In genomic region chr3:38153986-38154608, GRCh38 we compare ENCODE assay signal across 13 cellular contexts. TPM values are rescaled to one million over a fixed set of nuclear protein-coding genes. Genes with fewer than 3 reads are reported as not detected.
DNase-seq lines count a peak whose midpoint lies in the region; ATAC-seq and TF ChIP-seq lines count a peak whose summit lies in the region.
"Had no signal": no experiment of that assay in that cellular context is flagged by ENCODE, and none has a peak within 500 bp of the region (broad histone marks: within the 10 kb centered on the region; RNA-seq: fewer than 3 reads in every experiment).

No MANE protein-coding gene starts in this region.

- H3K36me3 Mint-ChIP-seq in HFFc6 (ENCODE audit: low read depth) = no peaks in the 10 kb centered on the region
- H3K36me3 Mint-ChIP-seq: activated naive CD4-positive, alpha-beta T cell treated with anti-CD3 and anti-CD28 coated beads, Interleukin-2, amount 50 U/mL, for 72 hours had no signal

- POLR2A ChIA-PET in AG04450 (lab: Yijun Ruan, JAX) = interaction anchor here (0.8 kb wide), 1 partner anchor 17 kb away, joined by 3 read pairs; the partner anchor contains the start of gene ACAA1

- H3K27me3 Mint-ChIP-seq in HFFc6 (ENCODE audit: insufficient read depth) = no peaks in the 10 kb centered on the region

- peaks cover 39% of the 10 kb centered on the region for H3K4me1 Mint-ChIP-seq in HFFc6 (ENCODE audit: low read depth)
- H3K4me1 Mint-ChIP-seq: neural crest cell had no signal

- H3K36me3 ChIP-seq in adipocyte (ENCODE audit: control insufficient read depth, insufficient read depth, low read length, severe bottlenecking) = no peaks in the 10 kb centered on the region

- peaks cover 14% of the 10 kb centered on the region for H3K4me1 ChIP-seq in adipocyte (ENCODE audit: control insufficient read depth, insufficient read depth, low read length)

- no peaks in the 10 kb centered on the region for H3K27me3 ChIP-seq in AG04450 (ENCODE audit: control insufficient read depth, insufficient read depth, low read length)
- no peaks in the 10 kb centered on the region for H3K27me3 ChIP-seq in adipocyte (replicated peaks; ENCODE audit: control insufficient read depth, insufficient read depth, low read length)

- H3K9ac ChIP-seq in adipocyte (ENCODE audit: low read length) = no peak overlapping the region

- H3K9me3 ChIP-seq in AG04450 (ENCODE audit: control insufficient read depth, insufficient read depth, low read length) = no peaks in the 10 kb centered on the region
- no peaks in the 10 kb centered on the region for H3K9me3 ChIP-seq in adipocyte (ENCODE audit: control insufficient read depth, low read length)

- ATAC-seq in HG03460 (IDR thresholded peaks at IDR 0.05; ENCODE audit: unreplicated experiment) = no peak
- ATAC-seq in HG02610 (IDR thresholded peaks at IDR 0.05; ENCODE audit: unreplicated experiment) = no peak
- ATAC-seq in GM21576 (IDR thresholded peaks at IDR 0.05; ENCODE audit: unreplicated experiment) = no peak
- ATAC-seq in HG03354 (IDR thresholded peaks at IDR 0.05; ENCODE audit: poor library complexity, severe bottlenecking, unreplicated experiment) = no peak

- DNase-seq in AG04450 (ENCODE audit: low read depth, low spot score) (peak; percentile 29), HFFc6 (peak; percentile 76), adipocyte (ENCODE audit: low read depth) (peak; percentile 79), kidney tubule cell (ENCODE audit: low spot score) (peak; percentile 85)
- DNase-seq: DND-41, NCI-H2081 treated with DMSO at 0.1 percent for 48 hours had no signal

- H3K4me3 ChIP-seq in AG04450 (ENCODE audit: low read depth, low read length) (no peak overlapping the region), adipocyte (ENCODE audit: low read length) (no peak overlapping the region)

- CTCF ChIA-PET in AG04450 (lab: Charles Lee) = interaction anchor here (0.6 to 1.5 kb wide), 2 partner anchors 10 to 1485 kb away, joined by 3 to 4 read pairs; no protein-coding TSS in a partner anchor

- no peak overlapping the region for H3K27ac Mint-ChIP-seq in HFFc6
- H3K27ac Mint-ChIP-seq: activated naive CD4-positive, alpha-beta T cell treated with anti-CD3 and anti-CD28 coated beads, Interleukin-2, amount 50 U/mL, for 72 hours had no signal

- H3K9me3 Mint-ChIP-seq in HFFc6 = no peaks in the 10 kb centered on the region
- H3K9me3 Mint-ChIP-seq: activated naive CD4-positive, alpha-beta T cell treated with anti-CD3 and anti-CD28 coated beads, Interleukin-2, amount 50 U/mL, for 72 hours; neural crest cell had no signal

- no peak overlapping the region for H3K4me3 Mint-ChIP-seq in HFFc6
- H3K4me3 Mint-ChIP-seq: neural crest cell; T-helper 2 cell treated with Interferon-gamma antibody and Interleukin-4, amounts not matched to agents 5 μg/mL and 100 μg/mL, for 36 hours had no signal

- TF ChIP-seq CTCF in AG04450 (IDR thresholded peaks at IDR 0.05; ENCODE audit: low read depth, low read length) = no peak
- TF ChIP-seq CTCF in HFFc6 (IDR thresholded peaks at IDR 0.05) = no peak

- H3K27ac ChIP-seq in AG04450 (ENCODE audit: low read depth, low read length) = no peak overlapping the region

RNA-seq across cellular contexts. Expression of gene OXSR1, which starts 11.2 kb away (rescaled TPM):
- 34.7 and 42.3 TPM in 2 replicates for polyA plus RNA-seq in AG04450 (2011; rRNA removed)
- polyA minus RNA-seq in AG04450 (2011; rRNA and poly(A)+ RNA removed) = 28.7 and 34.5 TPM in 2 replicates
- total RNA-seq in HFFc6 (2021; fragmentation: NEBNext Ultra II Directional; extraction: Animal tissue kit (Norgen Biotek cat#: 25700)) = 10 to 100 TPM; 48.5 to 54.3 (median 51.5) TPM

RNA-seq across cellular contexts. Expression of gene MYD88, which starts 15.6 kb away (rescaled TPM):
- 32.4 and 47.0 TPM in 2 replicates for polyA plus RNA-seq in AG04450 (2011; rRNA removed)
- 41.1 and 50.9 TPM in 2 replicates for polyA minus RNA-seq in AG04450 (2011; rRNA and poly(A)+ RNA removed)
- total RNA-seq in HFFc6 (2021; fragmentation: NEBNext Ultra II Directional; extraction: Animal tissue kit (Norgen Biotek cat#: 25700)) = 10 to 100 TPM; 25.1 to 31.9 (median 28.4) TPM

RNA-seq across cellular contexts. Expression of gene ACAA1, which starts 17.2 kb away (rescaled TPM):
- 47.6 and 50.9 TPM in 2 replicates for polyA plus RNA-seq in AG04450 (2011; rRNA removed)
- polyA minus RNA-seq in AG04450 (2011; rRNA and poly(A)+ RNA removed) = 39.0 and 51.0 TPM in 2 replicates
- total RNA-seq in HFFc6 (2021; fragmentation: NEBNext Ultra II Directional; extraction: Animal tissue kit (Norgen Biotek cat#: 25700)) = 10 to 100 TPM; 45.1 to 60.9 (median 52.1) TPM

Comparison
In these comparisons a context has a peak if more than half of its experiments do, and no peak if none do; other contexts are left out.
1. DNase-seq: peak in every context shown above with its lines; median percentile 85 in kidney tubule cell; 79 in adipocyte; 76 in HFFc6; 29 in AG04450.